25 cellular contexts compared by ENCODE assay signal in genomic region chr16:85068746-85069145, GRCh38. TPM values are rescaled to one million over a fixed set of nuclear protein-coding genes. Genes with fewer than 3 reads are reported as not detected.
"Had no signal": no experiment of that assay in that cellular context is flagged by ENCODE, and none has a peak within 500 bp of the region (broad histone marks: within the 10 kb centered on the region; RNA-seq: fewer than 3 reads in every experiment).

No MANE protein-coding gene starts in this region.

- H3K4me3 ChIP-seq: hepatocyte, mucosa of descending colon, prostate gland, right atrium auricular region had no signal

- H3K27me3 ChIP-seq: hepatocyte, right atrium auricular region had no signal

- H3K36me3 ChIP-seq: prostate gland had no signal

- H3K9me3 ChIP-seq: mucosa of descending colon, prostate gland, right atrium auricular region had no signal

- H3K4me1 ChIP-seq: prostate gland had no signal

- FAIRE-seq: small intestine had no signal

- H3K27ac ChIP-seq: epithelial cell of prostate, hepatocyte, prostate gland, right atrium auricular region had no signal

- DNase-seq: activated CD4-positive, alpha-beta T cell treated with anti-CD3 and anti-CD28 coated beads, Interleukin-2, amount 10 ng/mL, durations not matched to agents 7 days and 5 days; activated CD8-positive, alpha-beta T cell treated with anti-CD3 and anti-CD28 coated beads, Interleukin-2, amount 10 ng/mL, durations not matched to agents 7 days and 5 days; activated naive CD4-positive, alpha-beta T cell treated with Interleukin-2 at 50 U/mL for 16 hours; activated naive CD8-positive, alpha-beta T cell treated with anti-CD3 and anti-CD28 coated beads, Interleukin-2, amount 10 ng/mL, durations not matched to agents 7 days and 5 days; activated T-cell treated with anti-CD3 and anti-CD28 coated beads, Interleukin-2, amount 50 U/mL, for 24 hours; cerebellar nuclear complex; effector memory CD4-positive, alpha-beta T cell; foreskin fibroblast; mesenchymal stem cell; mucosa of descending colon; naive B cell; small intestine; stimulated activated CD4-positive, alpha-beta T cell treated with anti-CD3 and anti-CD28 coated beads, Interleukin-15, amount 100 ng/mL, for 24 hours; stimulated activated CD4-positive, alpha-beta T cell treated with anti-CD3 and anti-CD28 coated beads, Interleukin-2, amount 100 ng/mL, for 48 hours; stimulated activated naive CD8-positive, alpha-beta T cell treated with anti-CD3 and anti-CD28 coated beads, Interleukin-15, amount 100 ng/mL, for 72 hours; T1000; trophoblast cell had no signal

RNA-seq across cellular contexts. Expression of gene CIBAR2, which starts 43.5 kb away (rescaled TPM):
- total RNA-seq: activated CD4-positive, alpha-beta T cell treated with anti-CD3 and anti-CD28 coated beads, Interleukin-2, amount 10 ng/mL, durations not matched to agents 7 days and 5 days; activated CD8-positive, alpha-beta T cell treated with anti-CD3 and anti-CD28 coated beads, Interleukin-2, amount 10 ng/mL, durations not matched to agents 7 days and 5 days; activated naive CD8-positive, alpha-beta T cell treated with anti-CD3 and anti-CD28 coated beads, Interleukin-2, amount 10 ng/mL, durations not matched to agents 7 days and 5 days; activated T-helper 2 cell treated with anti-CD3 and anti-CD28 coated beads, Interferon-gamma antibody, Interleukin-2, Interleukin-4, amounts not matched to agents 10 μg/mL and 5 μg/mL and 100 μg/mL, durations not matched to agents 14 hours and 24 hours and 36 hours; liver; mucosa of descending colon; neural crest cell; omental fat pad; prostate gland; right atrium auricular region had no signal
- polyA plus RNA-seq: hepatocyte, liver had no signal
